In the genomic region with DNA sequence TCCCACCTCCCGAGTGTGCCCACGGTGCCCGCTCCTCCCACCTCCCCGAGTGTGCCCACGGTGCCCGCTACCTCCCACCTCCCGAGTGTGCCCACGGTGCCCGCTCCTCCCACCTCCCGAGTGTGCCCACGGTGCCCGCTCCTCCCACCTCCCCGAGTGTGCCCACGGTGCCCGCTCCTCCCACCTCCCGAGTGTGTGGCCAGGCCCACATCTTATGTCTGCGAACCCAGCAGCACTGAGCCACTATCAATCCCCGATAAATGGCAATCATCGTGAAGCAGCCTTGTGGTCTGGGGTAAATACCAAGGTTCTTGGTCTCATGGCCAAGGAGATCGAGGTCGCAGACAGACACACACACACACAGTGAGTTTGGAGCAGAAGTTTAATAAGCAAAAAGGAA, we compare ENCODE assay signal across 6 cellular contexts. TPM values are rescaled to one million over a fixed set of nuclear protein-coding genes. Genes with fewer than 3 reads are reported as not detected.
DNase-seq lines count a peak whose midpoint lies in the region; TF ChIP-seq lines count a peak whose summit lies in the region.
"Not testable (repeated sequence)": the region's sequence is repeated elsewhere in the genome, so short reads cannot be mapped to it uniquely, and the experiment has no call there.

No MANE protein-coding gene starts in this region.

- 0 out of 2 replicates have a peak, but pooled peaks have one; percentile 6 for TF ChIP-seq POLR2A in Raji (IDR thresholded peaks at IDR 0.05; ENCODE audit: insufficient read depth, low read depth, low read length)

- H3K4me1 Mint-ChIP-seq in activated naive CD8-positive, alpha-beta T cell (ENCODE audit: low read depth); glutamatergic neuron (ENCODE audit: low read depth, unreplicated experiment): not testable (repeated sequence)

- not testable (repeated sequence) for H3K9me3 Mint-ChIP-seq in activated naive CD8-positive, alpha-beta T cell (ENCODE audit: low read depth)
- peaks cover 16% of the 10 kb centered on the region for H3K9me3 Mint-ChIP-seq in glutamatergic neuron (ENCODE audit: unreplicated experiment)

- not testable (repeated sequence) for H4K20me1 ChIP-seq in osteoblast (ENCODE audit: insufficient read depth, low read length)

- not testable (repeated sequence) for H3K27me3 ChIP-seq in osteoblast (ENCODE audit: insufficient read depth, low read length)

- peaks cover 20% of the 10 kb centered on the region for H3K36me3 ChIP-seq in osteoblast (ENCODE audit: insufficient read depth, low read length)

- H3K4me1 ChIP-seq in osteoblast (ENCODE audit: insufficient read depth, low read length), result not testable (repeated sequence)

- not testable (repeated sequence) for H3K27me3 Mint-ChIP-seq in activated naive CD8-positive, alpha-beta T cell; glutamatergic neuron (ENCODE audit: unreplicated experiment)

- H3K79me2 ChIP-seq in osteoblast (ENCODE audit: insufficient read depth, low read length), result not testable (repeated sequence)

- H2AFZ ChIP-seq in osteoblast (ENCODE audit: low read length), result not testable (repeated sequence)

- not testable (repeated sequence) for H3K9me3 ChIP-seq in osteoblast (ENCODE audit: low read depth, low read length)

- peak; percentile 10 for DNase-seq in ELR (ENCODE audit: low read depth)
- DNase-seq in activated T-cell treated with anti-CD3 and anti-CD28 coated beads, Interleukin-2, amount 50 U/mL, for 1 hour, result peak; percentile 13
- not testable (repeated sequence) for DNase-seq in glutamatergic neuron
- DNase-seq in osteoblast (ENCODE audit: insufficient read length, low spot score, missing footprints), result peak; percentile 23

- not testable (repeated sequence) for H3K27ac ChIP-seq in osteoblast (ENCODE audit: low read depth, low read length)

- H3K4me3 ChIP-seq in osteoblast (ENCODE audit: insufficient read depth, low read length), result not testable (repeated sequence)

- not testable (repeated sequence) for TF ChIP-seq CTCF in glutamatergic neuron (IDR thresholded peaks at IDR 0.05; ENCODE audit: partially characterized antibody, unreplicated experiment); osteoblast (IDR thresholded peaks at IDR 0.05; ENCODE audit: extremely low read depth, low read depth, low read length)

- H3K4me3 Mint-ChIP-seq in activated naive CD8-positive, alpha-beta T cell; glutamatergic neuron (ENCODE audit: unreplicated experiment): not testable (repeated sequence)

- H3K36me3 Mint-ChIP-seq in activated naive CD8-positive, alpha-beta T cell; glutamatergic neuron (ENCODE audit: unreplicated experiment): not testable (repeated sequence)

- peak overlapping the region; percentile 58 for H3K27ac Mint-ChIP-seq in activated naive CD8-positive, alpha-beta T cell
- H3K27ac Mint-ChIP-seq in glutamatergic neuron (ENCODE audit: unreplicated experiment), result peak overlapping the region; percentile 69

- H3K4me2 ChIP-seq in osteoblast (ENCODE audit: insufficient read depth, low read length), result not testable (repeated sequence)

RNA-seq across cellular contexts. Expression of gene DDX51, which starts 7.9 kb away (rescaled TPM):
- total RNA-seq in glutamatergic neuron (ENCODE audit: unreplicated experiment) (24.9 TPM), osteoblast (6.2 and 7.4 TPM in 2 replicates)

RNA-seq across cellular contexts. Expression of gene NOC4L, which starts 8.0 kb away (rescaled TPM):
- total RNA-seq in glutamatergic neuron (ENCODE audit: unreplicated experiment), result 17.8 TPM
- total RNA-seq in osteoblast, result 7.7 and 11.2 TPM in 2 replicates
